1 cellular context compared by ENCODE assay signal in genomic region chr4:154611833-154612232, GRCh38.
A peak's percentile ranks its signal among the peaks of the same experiment; 100 is the strongest.
TF ChIP-seq lines count a peak whose summit lies in the region.

No MANE protein-coding gene starts in this region.

TF ChIP-seq in A549, 52 proteins besides CTCF, POLR2A, EP300 and RAD21:
- TF ChIP-seq BCL3 (IDR thresholded peaks at IDR 0.05) (no peak), MAFK (IDR thresholded peaks at IDR 0.05; ENCODE audit: partially characterized antibody) (peak; percentile 26)
TF ChIP-seq in A549: peak in this region for 1.
